In the genomic region with DNA sequence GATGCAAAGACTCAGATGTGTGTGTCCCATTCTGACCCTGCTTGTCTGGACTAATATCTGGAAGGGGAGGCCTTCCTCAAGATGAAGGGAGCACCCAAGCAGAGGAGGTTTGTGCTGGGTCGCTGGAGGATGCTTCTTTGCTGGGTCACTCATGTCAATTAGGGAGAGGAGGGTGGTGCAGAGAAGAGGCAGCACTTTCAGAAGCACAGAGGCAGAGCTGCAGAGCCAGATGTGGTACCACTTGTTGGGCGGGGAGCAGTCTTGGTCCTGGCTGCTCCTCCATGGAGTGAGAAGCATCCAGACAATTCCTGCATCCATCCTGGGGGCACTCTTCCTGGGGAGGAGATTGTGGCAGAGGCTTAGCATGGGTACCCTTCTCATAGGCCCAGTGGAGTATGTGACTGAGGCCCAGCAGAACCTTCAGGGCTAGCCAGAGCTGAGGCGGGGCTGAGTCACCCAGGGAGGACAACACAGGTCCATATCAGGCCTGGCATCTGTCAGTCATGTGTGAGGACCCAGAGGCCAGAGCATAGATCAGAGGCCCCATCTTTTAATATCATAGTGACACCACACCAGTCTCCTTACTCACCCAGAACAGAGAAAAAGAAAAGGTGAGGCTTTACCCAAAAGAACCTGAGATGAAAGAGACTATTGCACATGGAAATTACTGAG, we compare ENCODE assay signal across 25 cellular contexts. TPM values are rescaled to one million over a fixed set of nuclear protein-coding genes. Genes with fewer than 3 reads are reported as not detected.
DNase-seq lines count a peak whose midpoint lies in the region; ATAC-seq and TF ChIP-seq lines count a peak whose summit lies in the region.
"Had no signal": no experiment of that assay in that cellular context is flagged by ENCODE, and none has a peak within 500 bp of the region (broad histone marks: within the 10 kb centered on the region; RNA-seq: fewer than 3 reads in every experiment).

No MANE protein-coding gene starts in this region.

- peak overlapping the region; percentile 13 for H3K4me2 ChIP-seq in Karpas-422 (ENCODE audit: low read depth, low read length, poor library complexity, severe bottlenecking)
- no peak overlapping the region for H3K4me2 ChIP-seq in neuronal stem cell (ENCODE audit: insufficient read depth, low read length, poor library complexity, severe bottlenecking)
- H3K4me2 ChIP-seq: A549, PC-9 had no signal

- H4K91ac ChIP-seq in neuronal stem cell (ENCODE audit: low read depth, low read length, poor library complexity): no peak overlapping the region

- no peaks in the 10 kb centered on the region for H3K9me2 ChIP-seq in Karpas-422 (replicated peaks; ENCODE audit: insufficient read depth, low read length)

- H3K79me2 ChIP-seq in Karpas-422 (ENCODE audit: low read length): no peaks in the 10 kb centered on the region

- H3K23ac ChIP-seq in neuronal stem cell (ENCODE audit: low read depth, low read length, poor library complexity): no peak overlapping the region

- H3K4me1 ChIP-seq in Karpas-422 (ENCODE audit: low read length) (peaks cover 58% of the 10 kb centered on the region), adipocyte (ENCODE audit: control insufficient read depth, insufficient read depth, low read length) (peaks cover 22% of the 10 kb centered on the region), neuronal stem cell (ENCODE audit: control insufficient read depth in 2 of 2, insufficient read depth in 1 of 2, low read depth in 1 of 2, low read length in 2 of 2) (peaks cover 0 to 5% of the 10 kb centered on the region in 2 donors), psoas muscle (no peaks in the 10 kb centered on the region)

- peak overlapping the region; percentile 46 for H3K18ac ChIP-seq in neuronal stem cell (ENCODE audit: low read length)

- H4K20me1 ChIP-seq in Karpas-422 (ENCODE audit: insufficient read depth, low read depth, low read length): no peaks in the 10 kb centered on the region

- H3K4me3 ChIP-seq in Karpas-422 (ENCODE audit: low read length): no peak overlapping the region
- H3K4me3 ChIP-seq in adipocyte (ENCODE audit: low read length): no peak overlapping the region
- H3K4me3 ChIP-seq in neuronal stem cell (ENCODE audit: low read length in 2 of 2): no peak overlapping the region
- H3K4me3 ChIP-seq in psoas muscle: no peak overlapping the region
- H3K4me3 ChIP-seq: A549, heart left ventricle, PC-9, skin epidermis had no signal

- H3K4ac ChIP-seq in neuronal stem cell (ENCODE audit: low read length): no peak overlapping the region

- no peaks in the 10 kb centered on the region for H3K27me3 ChIP-seq in Karpas-422 (ENCODE audit: low read length)
- no peaks in the 10 kb centered on the region for H3K27me3 ChIP-seq in adipocyte (replicated peaks; ENCODE audit: control insufficient read depth, insufficient read depth, low read length)
- H3K27me3 ChIP-seq in neuronal stem cell (ENCODE audit: control insufficient read depth in 3 of 3, insufficient read depth in 3 of 3, low read depth in 1 of 3, low read length in 3 of 3): no peaks in the 10 kb centered on the region
- no peaks in the 10 kb centered on the region for H3K27me3 ChIP-seq in psoas muscle (ENCODE audit: insufficient read depth in 3 of 3, low read length in 2 of 3)
- H3K27me3 ChIP-seq: heart left ventricle had no signal

- ATAC-seq in psoas muscle: no peak
- no peak for ATAC-seq in HG02852 (IDR thresholded peaks at IDR 0.05; ENCODE audit: unreplicated experiment)
- ATAC-seq: A549, heart left ventricle had no signal

- H3K9me3 ChIP-seq in Karpas-422 (ENCODE audit: low read length): no peaks in the 10 kb centered on the region
- no peaks in the 10 kb centered on the region for H3K9me3 ChIP-seq in adipocyte (ENCODE audit: control insufficient read depth, low read length)
- no peaks in the 10 kb centered on the region for H3K9me3 ChIP-seq in neuronal stem cell (replicated peaks in 1 of 2; ENCODE audit: control insufficient read depth in 2 of 2, insufficient read depth in 1 of 2, low read depth in 1 of 2, low read length in 2 of 2)
- H3K9me3 ChIP-seq in psoas muscle: no peaks in the 10 kb centered on the region
- H3K9me3 ChIP-seq: A549 had no signal

- no peak overlapping the region for H2AK5ac ChIP-seq in neuronal stem cell (ENCODE audit: low read depth, low read length)

- no peak for TF ChIP-seq CTCF in psoas muscle (IDR thresholded peaks at IDR 0.05)

- no peak overlapping the region for H2BK120ac ChIP-seq in neuronal stem cell (ENCODE audit: low read depth, low read length)

- WGBS in neuronal stem cell (ENCODE audit: extremely low coverage in 2 of 2, insufficient read length in 2 of 2, insufficient replicate concordance in 1 of 2), 2 donors: no CpG with 5 or more reads among the region's 3 CpGs
- WGBS in psoas muscle, 3 donors: 58 to 83% (median 70%) methylated on average over 3 of the region's 3 CpGs

- intact Hi-C loops in psoas muscle (cut with DNase I): no loop called here

- peak; percentile 26 for DNase-seq in activated CD4-positive, alpha-beta T cell treated with anti-CD3 and anti-CD28 coated beads for 48 hours
- DNase-seq in activated CD4-positive, alpha-beta T cell treated with anti-CD3 and anti-CD28 coated beads for 4 hours: no peak
- DNase-seq in Karpas-422 (no peak), adipocyte (ENCODE audit: low read depth) (peak; percentile 38), neuronal stem cell (ENCODE audit: low spot score) (no peak), psoas muscle (no peak), cerebellum (ENCODE audit: low spot score) (no peak)
- DNase-seq: activated CD8-positive, alpha-beta memory T cell treated with anti-CD3 and anti-CD28 coated beads, Interleukin-2, amount 50 U/mL, for 48 hours; activated gamma-delta T cell treated with Interleukin-2 at 50 U/mL for 16 hours; CD8-positive, alpha-beta memory T cell; GF-D8; GOT3; heart left ventricle; KBM-7; left cardiac atrium; mammary epithelial cell; NCI-H1436 treated with DMSO at 0.1 percent for 48 hours; NCI-H446 treated with DMSO at 0.1 percent for 48 hours; PC-9; SHP77 treated with DMSO at 0.1 percent for 48 hours; stimulated activated CD4-positive, alpha-beta T cell treated with anti-CD3 and anti-CD28 coated beads, Interleukin-2, amount 100 ng/mL, for 24 hours had no signal

- H3K14ac ChIP-seq in neuronal stem cell (ENCODE audit: low read length): no peak overlapping the region

- H3K9ac ChIP-seq in Karpas-422 (ENCODE audit: low read length): peak overlapping the region; percentile 33; the same call in 1 of the 2 replicates
- no peak overlapping the region for H3K9ac ChIP-seq in adipocyte (ENCODE audit: low read length)
- H3K9ac ChIP-seq in neuronal stem cell (ENCODE audit: low read depth, low read length, poor library complexity): no peak overlapping the region

- H2BK5ac ChIP-seq in neuronal stem cell (ENCODE audit: low read length): no peak overlapping the region

- peak overlapping the region; percentile 24 for H2BK12ac ChIP-seq in neuronal stem cell (ENCODE audit: low read length)

- H2AFZ ChIP-seq in Karpas-422 (ENCODE audit: low read length): peak overlapping the region; percentile 1; the same call in 1 of the 2 replicates
- H2AFZ ChIP-seq in neuronal stem cell (ENCODE audit: low read length): no peak overlapping the region
- H2AFZ ChIP-seq: PC-9 had no signal

- H3K27ac ChIP-seq in Karpas-422 (ENCODE audit: low read length) (no peak overlapping the region; the same call in 1 of the 2 replicates), neuronal stem cell (replicated peaks; ENCODE audit: low read length) (no peak overlapping the region), psoas muscle (no peak overlapping the region)
- H3K27ac ChIP-seq: A549, heart left ventricle, PC-9 had no signal

- no peak overlapping the region for H2BK15ac ChIP-seq in neuronal stem cell (ENCODE audit: low read length)

- H3K36me3 ChIP-seq in Karpas-422 (ENCODE audit: insufficient read depth, low read length): no peaks in the 10 kb centered on the region
- no peaks in the 10 kb centered on the region for H3K36me3 ChIP-seq in adipocyte (ENCODE audit: control insufficient read depth, insufficient read depth, low read length, severe bottlenecking)
- H3K36me3 ChIP-seq in neuronal stem cell (replicated peaks in 1 of 2; ENCODE audit: control insufficient read depth in 2 of 2, insufficient read depth in 2 of 2, low read length in 2 of 2): no peaks in the 10 kb centered on the region
- H3K36me3 ChIP-seq in psoas muscle (ENCODE audit: insufficient read depth in 1 of 2, low read depth in 1 of 2): no peaks in the 10 kb centered on the region
- H3K36me3 ChIP-seq: heart left ventricle had no signal

- no peak overlapping the region for H4K8ac ChIP-seq in neuronal stem cell (ENCODE audit: low read depth, low read length)

- no peaks in the 10 kb centered on the region for H3K79me1 ChIP-seq in neuronal stem cell (ENCODE audit: low read depth, low read length)

RNA-seq across cellular contexts. Expression of gene TNFSF15, which starts 59.8 kb away (rescaled TPM):
- total RNA-seq in Karpas-422 (2014; rRNA removed; shearing (Covaris generic); ENCODE audit: low replicate concordance): 20.6 and 32.5 TPM in 2 replicates
- 0.45 TPM for polyA plus RNA-seq in neuronal stem cell (2013, experiment 1 of 2)
- polyA plus RNA-seq in neuronal stem cell (2013, experiment 2 of 2): 0.43 TPM
- total RNA-seq in psoas muscle (under 1 TPM in 2 of 4 donors, not detected in 2; 0.07 to 0.13 TPM), cerebellum (0.18 TPM)
- under 1 TPM; 0.03 to 0.04 (median 0.03) TPM for polyA plus RNA-seq in psoas muscle
- total RNA-seq: B cell had no signal
- polyA plus RNA-seq: CD8-positive, alpha-beta memory T cell had no signal

Comparison
In these comparisons a context has a peak if more than half of its experiments do, and no peak if none do; other contexts are left out.
1. DNase-seq: peak in activated CD4-positive, alpha-beta T cell treated with anti-CD3 and anti-CD28 coated beads for 48 hours (single experiment) and adipocyte (single experiment); none in activated CD4-positive, alpha-beta T cell treated with anti-CD3 and anti-CD28 coated beads for 4 hours (0 of 2), Karpas-422 (single experiment), neuronal stem cell (single experiment), psoas muscle (0 of 2) and cerebellum (single experiment).
2. RNA of gene TNFSF15, which starts 59.8 kb away (total RNA-seq): 20.6 to 32.5 TPM in Karpas-422; 0.18 TPM in cerebellum (single experiment) and 0.07 to 0.13 TPM in psoas muscle; every median in the first group is over 10 times any median in the second.